ENCODE assay signal across 27 cellular contexts in genomic region chr15:83784975-83785374, GRCh38.
A peak's percentile ranks its signal among the peaks of the same experiment; 100 is the strongest.
DNase-seq lines count a peak whose midpoint lies in the region; ATAC-seq, FAIRE-seq and TF ChIP-seq lines count a peak whose summit lies in the region.
"Had no signal": no experiment of that assay in that cellular context is flagged by ENCODE, and none has a peak within 500 bp of the region (broad histone marks: within the 10 kb centered on the region; RNA-seq: fewer than 3 reads in every experiment).

No MANE protein-coding gene starts in this region.

- DNase-seq in A172 (ENCODE audit: low spot score) (peak; percentile 29), PC-3 (peak; percentile 94), bronchial epithelial cell (ENCODE audit: low read depth) (peak; percentile 93), keratinocyte (ENCODE audit: low read depth, low spot score) (peak; percentile 9), AML-193 (lab: John Stamatoyannopoulos, UW) (no peak), glutamatergic neuron (no peak)
- DNase-seq in activated effector memory CD4-positive, alpha-beta T cell treated with Interleukin-2 at 50 U/mL for 16 hours: no peak
- DNase-seq: 8988T; activated naive CD8-positive, alpha-beta T cell treated with anti-CD3 and anti-CD28 coated beads for 36 hours; brain microvascular endothelial cell; endodermal cell; HFFc6; hippocampal formation; NCI-H524; Peyer's patch; SK-N-SH; stimulated activated CD4-positive, alpha-beta T cell treated with anti-CD3 and anti-CD28 coated beads, Interleukin-4, amount 100 ng/mL, for 1 hour; stimulated activated naive CD8-positive, alpha-beta T cell treated with anti-CD3 and anti-CD28 coated beads, Interleukin-15, Interleukin-2, amounts not matched to agents 100 U/mL and 50 U/mL, for 24 hours had no signal

- TF ChIP-seq CTCF in PC-3 (conservative IDR thresholded peaks at IDR 0.05; ENCODE audit: low read depth, low read length) (no peak), bronchial epithelial cell (IDR thresholded peaks at IDR 0.05; ENCODE audit: insufficient read depth, low read length, severe bottlenecking) (no peak), keratinocyte (optimal IDR thresholded peaks at IDR 0.05 in 1 of 3, IDR thresholded peaks at IDR 0.05 in 1 of 3, conservative IDR thresholded peaks at IDR 0.05 in 1 of 3; ENCODE audit: extremely low read depth in 1 of 3, insufficient read depth in 2 of 3, low read length in 3 of 3) (no peak), glutamatergic neuron (IDR thresholded peaks at IDR 0.05; ENCODE audit: partially characterized antibody, unreplicated experiment) (no peak)

- H3K36me3 ChIP-seq in PC-3 (ENCODE audit: low read depth, low read length): no peaks in the 10 kb centered on the region
- H3K36me3 ChIP-seq in bronchial epithelial cell (ENCODE audit: control insufficient read depth, insufficient read depth, low read length): no peaks in the 10 kb centered on the region
- H3K36me3 ChIP-seq in keratinocyte (ENCODE audit: control insufficient read depth in 2 of 2, extremely low read depth in 1 of 2, insufficient read depth in 2 of 2, low read length in 2 of 2): no peaks in the 10 kb centered on the region
- H3K36me3 ChIP-seq: brain microvascular endothelial cell, Peyer's patch had no signal

- H3K4me3 Mint-ChIP-seq in glutamatergic neuron (ENCODE audit: unreplicated experiment): no peak overlapping the region
- H3K4me3 Mint-ChIP-seq: activated naive CD8-positive, alpha-beta T cell treated with anti-CD3 and anti-CD28 coated beads for 36 hours; activated T-helper 17 cell treated with anti-CD3 and anti-CD28 coated beads, Interleukin-2, amount 50 U/mL, for 72 hours; B cell; endodermal cell; HFFc6; WTC11 had no signal

- H3K4me3 ChIP-seq in PC-3 (ENCODE audit: low read length): no peak overlapping the region
- no peak overlapping the region for H3K4me3 ChIP-seq in bronchial epithelial cell (ENCODE audit: low read depth, low read length)
- H3K4me3 ChIP-seq in keratinocyte (ENCODE audit: control insufficient read depth in 2 of 3, extremely low read depth in 1 of 3, insufficient read depth in 2 of 3, low read depth in 1 of 3, low read length in 3 of 3): no peak overlapping the region
- H3K4me3 ChIP-seq: coronary artery, Peyer's patch had no signal

- H3K9me1 ChIP-seq in keratinocyte (ENCODE audit: control insufficient read depth, extremely low read depth, insufficient read depth, low read length): no peaks in the 10 kb centered on the region

- H3K9ac ChIP-seq in PC-3 (ENCODE audit: low read length) (0 out of 2 replicates have a peak overlapping the region, but pooled peaks have one; percentile 2), keratinocyte (ENCODE audit: control insufficient read depth, extremely low read depth, insufficient read depth, low read length) (no peak overlapping the region)
- H3K9ac ChIP-seq: SK-N-SH had no signal

- H3K27me3 ChIP-seq in PC-3 (ENCODE audit: low read length): no peaks in the 10 kb centered on the region
- H3K27me3 ChIP-seq in bronchial epithelial cell (ENCODE audit: control insufficient read depth, insufficient read depth, low read length): no peaks in the 10 kb centered on the region
- H3K27me3 ChIP-seq in keratinocyte (ENCODE audit: control insufficient read depth, extremely low read depth, insufficient read depth, low read length): no peaks in the 10 kb centered on the region
- H3K27me3 ChIP-seq: brain microvascular endothelial cell, Peyer's patch had no signal

- ATAC-seq in PC-3: peak; percentile 88
- ATAC-seq in HG03565 (IDR thresholded peaks at IDR 0.05; ENCODE audit: unreplicated experiment): no peak
- ATAC-seq: activated T-helper 17 cell treated with anti-CD3 and anti-CD28 coated beads, Interleukin-2, amount 50 U/mL, for 72 hours; HepG2; stimulated activated naive CD8-positive, alpha-beta T cell treated with anti-CD3 and anti-CD28 coated beads, Interleukin-15, Interleukin-2, amounts not matched to agents 100 U/mL and 50 U/mL, for 24 hours; WTC11 had no signal

- H3K4me2 ChIP-seq in PC-3 (ENCODE audit: low read length) (peak overlapping the region; percentile 52), keratinocyte (ENCODE audit: control insufficient read depth, extremely low read depth, insufficient read depth, low read depth, low read length) (no peak overlapping the region)
- H3K4me2 ChIP-seq: SK-N-SH had no signal

- no peaks in the 10 kb centered on the region for H3K9me2 ChIP-seq in PC-3 (replicated peaks; ENCODE audit: low read length)
- H3K9me2 ChIP-seq: SK-N-SH had no signal

- H3K27ac Mint-ChIP-seq in glutamatergic neuron (ENCODE audit: unreplicated experiment): no peak overlapping the region
- H3K27ac Mint-ChIP-seq: activated naive CD8-positive, alpha-beta T cell treated with anti-CD3 and anti-CD28 coated beads for 36 hours; activated T-helper 17 cell treated with anti-CD3 and anti-CD28 coated beads, Interleukin-2, amount 50 U/mL, for 72 hours; B cell; endodermal cell; HFFc6; WTC11 had no signal

- H3K4me1 Mint-ChIP-seq in glutamatergic neuron (ENCODE audit: low read depth, unreplicated experiment): no peaks in the 10 kb centered on the region
- H3K4me1 Mint-ChIP-seq: activated naive CD8-positive, alpha-beta T cell treated with anti-CD3 and anti-CD28 coated beads for 36 hours; activated T-helper 17 cell treated with anti-CD3 and anti-CD28 coated beads, Interleukin-2, amount 50 U/mL, for 72 hours; B cell; endodermal cell; WTC11 had no signal

- H3K27me3 Mint-ChIP-seq in glutamatergic neuron (ENCODE audit: unreplicated experiment): no peaks in the 10 kb centered on the region
- H3K27me3 Mint-ChIP-seq: B cell had no signal

- H3F3A ChIP-seq in PC-3 (ENCODE audit: low read length, unreplicated experiment): no peaks in the 10 kb centered on the region

- dilution Hi-C loops in keratinocyte (cut with MboI; ENCODE audit: extremely low pct_ligation_motif_present, low sequenced_read_pairs): no loop called here

- H3K27ac ChIP-seq in PC-3 (ENCODE audit: low read length) (peak overlapping the region; percentile 79), keratinocyte (ENCODE audit: control insufficient read depth, insufficient read depth, low read length) (no peak overlapping the region)
- H3K27ac ChIP-seq: brain microvascular endothelial cell, coronary artery, Peyer's patch had no signal

- no peaks in the 10 kb centered on the region for H3K9me3 ChIP-seq in PC-3 (ENCODE audit: low read length)
- H3K9me3 ChIP-seq in keratinocyte (ENCODE audit: control insufficient read depth, low read depth, low read length): no peaks in the 10 kb centered on the region
- H3K9me3 ChIP-seq: Peyer's patch, SK-N-SH had no signal

- no TSS peak for BruUV-seq in PC-3 (replicated peaks; lab: Mats Ljungman, UMichigan)

- peaks cover 34% of the 10 kb centered on the region for H3K4me1 ChIP-seq in PC-3 (ENCODE audit: insufficient read depth, low read length)
- H3K4me1 ChIP-seq in keratinocyte (ENCODE audit: control insufficient read depth, extremely low read depth, insufficient read depth, low read length): no peaks in the 10 kb centered on the region
- H3K4me1 ChIP-seq: Peyer's patch had no signal

- FAIRE-seq in bronchial epithelial cell (lab: Jason Lieb, UNC) (no peak), keratinocyte (lab: Jason Lieb, UNC) (peak; percentile 93)
- FAIRE-seq: GM12892, GM19239, HepG2, islet of Langerhans had no signal

- POLR2A ChIA-PET in PC-3 (lab: Charles Lee; ENCODE audit: unreplicated experiment): no interaction called here

- H3K79me2 ChIP-seq in PC-3 (ENCODE audit: low read length) (no peaks in the 10 kb centered on the region), keratinocyte (ENCODE audit: control insufficient read depth, insufficient read depth, low read length) (no peaks in the 10 kb centered on the region)

- CTCF ChIA-PET in PC-3 (lab: Charles Lee): interaction anchor here (0.6 kb wide), 2 partner anchors 39 to 270 kb away, joined by 3 to 4 read pairs; no protein-coding TSS in a partner anchor

- H3K36me3 Mint-ChIP-seq in glutamatergic neuron (ENCODE audit: unreplicated experiment): no peaks in the 10 kb centered on the region
- H3K36me3 Mint-ChIP-seq: activated naive CD8-positive, alpha-beta T cell treated with anti-CD3 and anti-CD28 coated beads for 36 hours; WTC11 had no signal

- H2AFZ ChIP-seq in PC-3 (ENCODE audit: low read length) (no peak overlapping the region), keratinocyte (ENCODE audit: control insufficient read depth, low read length) (no peak overlapping the region)

- intact Hi-C loops in PC-3 (cut with micrococcal nuclease): loop anchor here (1.0 to 2.0 kb wide), 3 partner anchors 9 to 39 kb away; no protein-coding TSS in a partner anchor

- H3K9me3 Mint-ChIP-seq in glutamatergic neuron (ENCODE audit: unreplicated experiment): no peaks in the 10 kb centered on the region
- H3K9me3 Mint-ChIP-seq: activated T-helper 17 cell treated with anti-CD3 and anti-CD28 coated beads, Interleukin-2, amount 50 U/mL, for 72 hours had no signal

- H4K20me1 ChIP-seq in PC-3 (ENCODE audit: low read length) (no peaks in the 10 kb centered on the region), keratinocyte (ENCODE audit: control insufficient read depth, extremely low read depth, insufficient read depth, low read length) (no peaks in the 10 kb centered on the region)

Comparison
In these comparisons a context has a peak if more than half of its experiments do, and no peak if none do; other contexts are left out.
1. DNase-seq: peak in A172 (single experiment), PC-3 (single experiment), bronchial epithelial cell (single experiment) and keratinocyte (single experiment); none in AML-193 (0 of 2), activated effector memory CD4-positive, alpha-beta T cell treated with Interleukin-2 at 50 U/mL for 16 hours (single experiment) and glutamatergic neuron (single experiment).